In genomic region chr5:14167211-14167845, GRCh38 we compare ENCODE assay signal across 1 cellular context.
TF ChIP-seq lines count a peak whose summit lies in the region.

No MANE protein-coding gene starts in this region.

TF ChIP-seq in GM12878, 131 proteins besides CTCF, POLR2A, EP300 and RAD21 (continued from another document):
- TF ChIP-seq ZBTB40 (IDR thresholded peaks at IDR 0.05; ENCODE audit: borderline replicate concordance): peak; percentile 54; the same call in 1 of the 2 replicates
- TF ChIP-seq PAX5 (IDR thresholded peaks at IDR 0.05; ENCODE audit: borderline replicate concordance, low read depth, low read length): 0 out of 2 replicates have a peak, but pooled peaks have one; percentile 20
- no peak for TF ChIP-seq HSF1 (IDR thresholded peaks at IDR 0.05; ENCODE audit: low read depth, low read length)
- TF ChIP-seq POLR2AphosphoS5 (IDR thresholded peaks at IDR 0.05; ENCODE audit: low read length): peak; percentile 27; the same call in 1 of the 2 replicates
- peak; percentile 44; the same call in 1 of the 2 replicates for TF ChIP-seq ZNF687 (IDR thresholded peaks at IDR 0.05)
TF ChIP-seq in GM12878: peak in this region for 4.
